Comparison of ENCODE assay signal across 19 cellular contexts in genomic region chr13:26686285-26686684, GRCh38.
"Had no signal": no experiment of that assay in that cellular context is flagged by ENCODE, and none has a peak within 500 bp of the region (broad histone marks: within the 10 kb centered on the region; RNA-seq: fewer than 3 reads in every experiment).

No MANE protein-coding gene starts in this region.

- H3K4me3 ChIP-seq: coronary artery, dorsolateral prefrontal cortex, esophagus muscularis mucosa, gastroesophageal sphincter, heart left ventricle, left lung, lower lobe of right lung, mucosa of descending colon had no signal

- H3K4me1 ChIP-seq: esophagus muscularis mucosa, foreskin keratinocyte, gastroesophageal sphincter, heart left ventricle, left lung, lower lobe of right lung had no signal

- H3K27ac ChIP-seq: coronary artery, esophagus muscularis mucosa, foreskin keratinocyte, gastroesophageal sphincter, heart left ventricle, left lung, lower lobe of right lung had no signal

- H3K27ac Mint-ChIP-seq: mesothelial cell of epicardium; naive B cell; naive thymus-derived CD8-positive, alpha-beta T cell had no signal

- H3K27me3 ChIP-seq: dorsolateral prefrontal cortex, esophagus muscularis mucosa, foreskin keratinocyte, gastroesophageal sphincter, heart left ventricle, left lung had no signal

- H3K4me1 Mint-ChIP-seq: mesothelial cell of epicardium; naive B cell; naive thymus-derived CD8-positive, alpha-beta T cell had no signal

- H3K4me3 Mint-ChIP-seq: mesothelial cell of epicardium; naive B cell; naive thymus-derived CD8-positive, alpha-beta T cell had no signal

- DNase-seq: dermis blood vessel endothelial cell; dorsolateral prefrontal cortex; effector CD4-positive, alpha-beta T cell; effector memory CD4-positive, alpha-beta T cell; foreskin keratinocyte; heart left ventricle; hippocampal formation; left cardiac atrium; left lung; left ventricle myocardium superior; lower lobe of right lung; mesenchymal stem cell; mucosa of descending colon; naive B cell; naive thymus-derived CD8-positive, alpha-beta T cell had no signal
